ENCODE assay signal across 22 cellular contexts in the genomic region with DNA sequence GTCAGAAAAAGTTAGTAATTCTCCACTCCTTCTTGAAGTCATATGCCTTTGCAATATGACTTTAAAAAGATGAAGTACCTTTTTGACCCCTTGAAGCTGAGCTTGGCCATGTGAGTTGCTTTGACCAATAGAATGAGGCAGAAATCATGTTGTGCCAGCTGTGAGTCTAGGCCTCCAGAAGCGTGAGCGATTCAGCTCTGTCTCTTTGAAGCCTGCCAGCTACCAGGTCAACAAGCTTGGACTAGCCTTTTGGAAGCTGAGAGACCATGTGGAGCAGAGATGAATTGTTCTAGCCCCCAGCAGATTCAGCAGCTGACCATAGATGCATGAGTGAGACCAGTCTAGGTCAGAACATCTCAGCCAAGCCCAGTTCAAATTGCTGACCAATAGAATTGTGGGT.
DNase-seq lines count a peak whose midpoint lies in the region; ATAC-seq and TF ChIP-seq lines count a peak whose summit lies in the region.
"Had no signal": no experiment of that assay in that cellular context is flagged by ENCODE, and none has a peak within 500 bp of the region (broad histone marks: within the 10 kb centered on the region; RNA-seq: fewer than 3 reads in every experiment).

No MANE protein-coding gene starts in this region.

- in situ Hi-C loops in G401 (cut with HindIII; ENCODE audit: low sequenced_read_pairs): no loop called here

- TF ChIP-seq POLR2A in ovary (IDR thresholded peaks at IDR 0.05): no peak

- intact Hi-C loops in ovary (cut with DNase I) (no loop called here), lower lobe of right lung (cut with DNase I) (no loop called here)

- TF ChIP-seq CTCF in ovary (IDR thresholded peaks at IDR 0.05) (no peak), lower lobe of right lung (IDR thresholded peaks at IDR 0.05) (no peak)

- POLR2A ChIA-PET in HEK293T (lab: Yijun Ruan, JAX): no interaction called here

- CTCF ChIA-PET in HEK293T (lab: Yijun Ruan, JAX): interaction anchor here (0.6 kb wide), 1 partner anchor 470 kb away, joined by 4 read pairs; no protein-coding TSS in a partner anchor

- H3K27ac ChIP-seq in ovary (no peak overlapping the region), lower lobe of right lung (no peak overlapping the region)
- H3K27ac ChIP-seq: Peyer's patch, SK-N-MC had no signal

- H3K27me3 ChIP-seq in ovary: no peaks in the 10 kb centered on the region
- H3K27me3 ChIP-seq in lower lobe of right lung (ENCODE audit: low read depth): no peaks in the 10 kb centered on the region
- H3K27me3 ChIP-seq: Peyer's patch had no signal

- no peaks in the 10 kb centered on the region for H3K36me3 ChIP-seq in ovary
- no peaks in the 10 kb centered on the region for H3K36me3 ChIP-seq in lower lobe of right lung
- H3K36me3 ChIP-seq: Peyer's patch had no signal

- H3K9me3 ChIP-seq in ovary (no peaks in the 10 kb centered on the region), lower lobe of right lung (no peaks in the 10 kb centered on the region)
- H3K9me3 ChIP-seq: Peyer's patch had no signal

- peak; percentile 44 for DNase-seq in G401 (ENCODE audit: low spot score)
- DNase-seq in HEK293T (ENCODE audit: extremely low spot score): no peak
- DNase-seq in cerebellum (ENCODE audit: low spot score): peak; percentile 16
- DNase-seq in myocyte (ENCODE audit: low read depth): peak; percentile 10
- no peak for DNase-seq in ovary
- DNase-seq in lower lobe of right lung: no peak
- DNase-seq: CD4-positive, alpha-beta memory T cell; COR-L47; DMS79; EL; GF-D8; H7; Kasumi-1; MM.1S; NCI-H2029; NCI-H2227 treated with DMSO at 0.1 percent for 48 hours; NCI-H526 treated with DMSO at 0.1 percent for 48 hours; Peyer's patch; SIG-M5 had no signal

- H3K4me3 ChIP-seq in ovary (no peak overlapping the region), lower lobe of right lung (no peak overlapping the region)
- H3K4me3 ChIP-seq: K562, Peyer's patch, SK-N-MC had no signal

- H3K4me1 ChIP-seq in ovary (ENCODE audit: insufficient read depth): no peaks in the 10 kb centered on the region
- H3K4me1 ChIP-seq in lower lobe of right lung: no peaks in the 10 kb centered on the region
- H3K4me1 ChIP-seq: Peyer's patch had no signal

- ATAC-seq in lower lobe of right lung (no peak), GM18861 (IDR thresholded peaks at IDR 0.05; ENCODE audit: unreplicated experiment) (no peak)
- ATAC-seq: K562 had no signal

- TF ChIP-seq EP300 in ovary (IDR thresholded peaks at IDR 0.05): no peak

- 68 to 89% (median 74%) methylated on average over 2 of the region's 2 CpGs for WGBS in ovary, 3 donors

TF ChIP-seq in HEK293T, 16 proteins besides CTCF, POLR2A, EP300 and RAD21:
- no peak for TF ChIP-seq LEF1 (IDR thresholded peaks at IDR 0.05; ENCODE audit: borderline replicate concordance)
- 0 out of 2 replicates have a peak, but pooled peaks have one; percentile 14 for TF ChIP-seq L3MBTL2 (conservative IDR thresholded peaks at IDR 0.05)
TF ChIP-seq in HEK293T: peak in this region for 1.

Comparison
In these comparisons a context has a peak if more than half of its experiments do, and no peak if none do; other contexts are left out.
1. DNase-seq: peak in G401 (single experiment), cerebellum (single experiment) and myocyte (single experiment); none in HEK293T (single experiment), ovary (0 of 5) and lower lobe of right lung (single experiment).